ENCODE assay signal across 14 cellular contexts in genomic region chr7:47788083-47788482, GRCh38.
DNase-seq lines count a peak whose midpoint lies in the region; ATAC-seq, FAIRE-seq and TF ChIP-seq lines count a peak whose summit lies in the region.
"Had no signal": no experiment of that assay in that cellular context is flagged by ENCODE, and none has a peak within 500 bp of the region (broad histone marks: within the 10 kb centered on the region; RNA-seq: fewer than 3 reads in every experiment).

No MANE protein-coding gene starts in this region.

- H3K27me3 ChIP-seq in Panc1 (ENCODE audit: control insufficient read depth, insufficient read depth, low read length) (no peaks in the 10 kb centered on the region), endothelial cell of umbilical vein (ENCODE audit: control insufficient read depth in 2 of 2, insufficient read depth in 2 of 2, low read length in 2 of 2) (no peaks in the 10 kb centered on the region), tibial artery (no peaks in the 10 kb centered on the region)
- H3K27me3 ChIP-seq: BLaER1 treated with 17β-estradiol and CSF1 and Interleukin-3, amounts not matched to agents 10 nM and 100 nM; SJCRH30 had no signal

- H3K36me3 ChIP-seq in Panc1 (ENCODE audit: control insufficient read depth, insufficient read depth, low read length) (no peaks in the 10 kb centered on the region), endothelial cell of umbilical vein (ENCODE audit: control insufficient read depth in 2 of 2, extremely low read depth in 1 of 2, insufficient read depth in 2 of 2, low read length in 2 of 2) (no peaks in the 10 kb centered on the region), tibial artery (no peaks in the 10 kb centered on the region)
- H3K36me3 ChIP-seq: BLaER1 treated with 17β-estradiol and CSF1 and Interleukin-3, amounts not matched to agents 10 nM and 100 nM; SJCRH30 had no signal

- H3K9ac ChIP-seq in endothelial cell of umbilical vein (replicated peaks; ENCODE audit: extremely low read depth, insufficient read depth, low read length), result no peak overlapping the region
- H3K9ac ChIP-seq: BLaER1 treated with 17β-estradiol and CSF1 and Interleukin-3, amounts not matched to agents 10 nM and 100 nM had no signal

- no peak overlapping the region for H2AFZ ChIP-seq in endothelial cell of umbilical vein (ENCODE audit: low read depth, low read length)
- H2AFZ ChIP-seq: GM23338 had no signal

- ATAC-seq in Panc1 (no peak), GM21360 (IDR thresholded peaks at IDR 0.05; ENCODE audit: unreplicated experiment) (no peak), HG02610 (IDR thresholded peaks at IDR 0.05; ENCODE audit: unreplicated experiment) (no peak)
- ATAC-seq: GM12878, GM23338 had no signal

- no peak for DNase-seq in Panc1 (ENCODE audit: low read depth, low spot score)
- DNase-seq in endothelial cell of umbilical vein (ENCODE audit: low read depth, low spot score), result no peak
- DNase-seq in tibial artery, result no peak
- DNase-seq in EL, result no peak
- DNase-seq: KG1, NCI-H1048, SJCRH30 had no signal

- BruUV-seq in Panc1 (replicated peaks; lab: Mats Ljungman, UMichigan) (no TSS peak), endothelial cell of umbilical vein (replicated peaks; lab: Mats Ljungman, UMichigan) (no TSS peak)

- TF ChIP-seq CTCF in Panc1 (IDR thresholded peaks at IDR 0.05) (no peak), endothelial cell of umbilical vein (IDR thresholded peaks at IDR 0.05; ENCODE audit: extremely low read depth in 1 of 2, insufficient read depth in 1 of 2, low read depth in 1 of 2, low read length in 2 of 2) (no peak), tibial artery (IDR thresholded peaks at IDR 0.05) (no peak)

- FAIRE-seq in G401.6 (lab: Jason Lieb, UNC) (peak; percentile 78), endothelial cell of umbilical vein (lab: Jason Lieb, UNC) (no peak)
- FAIRE-seq: GM12878 had no signal

- TF ChIP-seq POLR2A in endothelial cell of umbilical vein (IDR thresholded peaks at IDR 0.05; ENCODE audit: low read depth, low read length), result no peak

- H4K20me1 ChIP-seq in endothelial cell of umbilical vein (replicated peaks; ENCODE audit: control insufficient read depth, extremely low read depth, insufficient read depth, low read length), result no peaks in the 10 kb centered on the region
- H4K20me1 ChIP-seq: BLaER1 treated with 17β-estradiol and CSF1 and Interleukin-3, amounts not matched to agents 10 nM and 100 nM had no signal

- no peak overlapping the region for H3K4me2 ChIP-seq in endothelial cell of umbilical vein (ENCODE audit: insufficient read depth, low read length)
- H3K4me2 ChIP-seq: BLaER1 treated with 17β-estradiol and CSF1 and Interleukin-3, amounts not matched to agents 10 nM and 100 nM; GM23338 had no signal

- H3K79me2 ChIP-seq in endothelial cell of umbilical vein (ENCODE audit: control insufficient read depth, insufficient read depth, low read length), result no peaks in the 10 kb centered on the region

- H3K4me1 ChIP-seq in Panc1 (ENCODE audit: control insufficient read depth, insufficient read depth, low read length) (peaks cover 47% of the 10 kb centered on the region), endothelial cell of umbilical vein (ENCODE audit: control insufficient read depth, extremely low read depth, insufficient read depth, low read length) (peaks cover 45% of the 10 kb centered on the region), tibial artery (peaks cover 0 to 49% (median 34%) of the 10 kb centered on the region in 4 donors)

- dilution Hi-C loops in endothelial cell of umbilical vein (cut with MboI; ENCODE audit: extremely low pct_ligation_motif_present, low sequenced_read_pairs), result no loop called here

- POLR2A ChIA-PET in Panc1 (lab: Charles Lee), result interaction anchor here (0.9 to 1.0 kb wide), 2 partner anchors 8 to 25 kb away, joined by 3 to 6 read pairs; no protein-coding TSS in a partner anchor
- POLR2A ChIA-PET in endothelial cell of umbilical vein (lab: Charles Lee), result no interaction called here

- intact Hi-C loops in Panc1 (cut with micrococcal nuclease; ENCODE audit: unreplicated experiment), result loop anchor here (10.0 kb wide), 1 partner anchor 153 kb away; no protein-coding TSS in a partner anchor
- intact Hi-C loops in endothelial cell of umbilical vein (cut with micrococcal nuclease), result loop anchor here (5.0 to 10.0 kb wide), 2 partner anchors 299 to 1033 kb away; partner anchors contain the start of gene UPP1
- intact Hi-C loops in tibial artery (cut with DNase I; ENCODE audit: low total_unique reads), result no loop called here

- H3K9me3 ChIP-seq in Panc1 (ENCODE audit: control insufficient read depth, insufficient read depth, low read depth, low read length) (peaks cover 22% of the 10 kb centered on the region; the same call in 1 of the 2 replicates), endothelial cell of umbilical vein (replicated peaks; ENCODE audit: control insufficient read depth, insufficient read depth, low read length) (no peaks in the 10 kb centered on the region), tibial artery (no peaks in the 10 kb centered on the region)
- H3K9me3 ChIP-seq: BLaER1 treated with 17β-estradiol and CSF1 and Interleukin-3, amounts not matched to agents 10 nM and 100 nM; SJCRH30 had no signal

- H3K27ac ChIP-seq in Panc1 (ENCODE audit: low read length) (peak overlapping the region; percentile 100), endothelial cell of umbilical vein (ENCODE audit: insufficient read depth, low read depth, low read length) (peak overlapping the region; percentile 100), tibial artery (peak overlapping the region; percentile 80 to 81)
- H3K27ac ChIP-seq: BLaER1 treated with 17β-estradiol and CSF1 and Interleukin-3, amounts not matched to agents 10 nM and 100 nM; HL-60 had no signal

- H3K9me1 ChIP-seq in endothelial cell of umbilical vein (replicated peaks; ENCODE audit: control insufficient read depth, extremely low read depth, insufficient read depth, low read length), result no peaks in the 10 kb centered on the region

- H3K4me3 ChIP-seq in Panc1 (ENCODE audit: low read depth in 2 of 2, low read length in 2 of 2), result no peak overlapping the region
- H3K4me3 ChIP-seq in endothelial cell of umbilical vein (replicated peaks in 1 of 3; ENCODE audit: insufficient read depth in 1 of 3, low read depth in 1 of 3, low read length in 3 of 3), result no peak overlapping the region
- H3K4me3 ChIP-seq in tibial artery, result no peak overlapping the region
- H3K4me3 ChIP-seq: BLaER1 treated with 17β-estradiol and CSF1 and Interleukin-3, amounts not matched to agents 10 nM and 100 nM; GM12878; GM23338; SJCRH30 had no signal

- in situ Hi-C loops in Panc1 (cut with HindIII; ENCODE audit: low pct_unique_long_range_greater_than_20kb, low sequenced_read_pairs), result no loop called here

- CTCF ChIA-PET in Panc1 (lab: Charles Lee), result interaction anchor here (1.4 kb wide), 1 partner anchor 17 kb away, joined by 4 read pairs; no protein-coding TSS in a partner anchor
- CTCF ChIA-PET in endothelial cell of umbilical vein (lab: Charles Lee), result interaction anchor here (1.6 to 2.8 kb wide), 2 partner anchors 304 to 522 kb away, joined by 4 to 17 read pairs; no protein-coding TSS in a partner anchor

TF ChIP-seq in endothelial cell of umbilical vein, 7 proteins besides CTCF, POLR2A, EP300 and RAD21:
- TF ChIP-seq JUN (IDR thresholded peaks at IDR 0.05; ENCODE audit: borderline replicate concordance, insufficient read depth, insufficient read length, low read depth), result no peak
- TF ChIP-seq FOS (IDR thresholded peaks at IDR 0.05; ENCODE audit: borderline replicate concordance, insufficient read depth, low read length), result no peak
- no peak for TF ChIP-seq GATA2 (IDR thresholded peaks at IDR 0.05; ENCODE audit: insufficient read depth, insufficient read length, low read depth, low read length)
- no peak for TF ChIP-seq POLR2AphosphoS5 (IDR thresholded peaks at IDR 0.05; ENCODE audit: insufficient read depth, low read depth, low read length)
- no peak for TF ChIP-seq MAX (IDR thresholded peaks at IDR 0.05; ENCODE audit: insufficient read depth, insufficient read length)
- TF ChIP-seq EZH2 (IDR thresholded peaks at IDR 0.05; ENCODE audit: borderline replicate concordance, low read depth, low read length, severe bottlenecking), result no peak
- TF ChIP-seq MYC (IDR thresholded peaks at IDR 0.05; ENCODE audit: low read depth, low read length), result no peak
TF ChIP-seq in endothelial cell of umbilical vein: peak in this region for 0.
